ENCODE assay signal across 11 cellular contexts in the genomic region with DNA sequence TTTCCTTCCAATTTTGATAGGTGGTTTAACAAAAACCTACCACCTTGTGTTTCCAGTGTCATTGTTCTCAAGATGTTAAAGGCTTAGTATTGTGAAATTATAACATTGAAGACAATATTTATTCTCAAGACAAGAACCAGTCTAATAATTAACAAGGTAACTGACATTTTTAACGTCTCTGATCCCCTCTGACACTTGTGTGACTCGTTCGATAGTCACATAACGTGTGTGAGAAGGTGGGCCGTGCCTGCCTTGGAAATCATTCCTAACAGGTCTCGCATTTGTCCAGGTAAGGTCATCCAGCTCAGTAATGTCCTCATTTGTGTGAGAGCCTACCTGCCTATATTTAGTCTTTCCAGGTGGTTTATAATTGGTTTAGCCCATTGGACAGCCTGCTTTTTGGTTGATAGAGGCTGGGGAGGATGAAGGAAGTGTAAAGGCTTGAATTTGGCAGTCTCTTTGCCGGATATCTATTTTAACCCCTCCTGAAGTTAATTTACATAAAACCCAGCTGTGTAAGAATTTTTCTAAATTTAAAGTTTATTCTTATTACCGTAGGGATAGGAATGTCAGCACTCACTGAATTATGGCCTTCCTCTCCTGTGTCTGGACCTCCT.
DNase-seq lines count a peak whose midpoint lies in the region; ATAC-seq and TF ChIP-seq lines count a peak whose summit lies in the region.
"Had no signal": no experiment of that assay in that cellular context is flagged by ENCODE, and none has a peak within 500 bp of the region (broad histone marks: within the 10 kb centered on the region; RNA-seq: fewer than 3 reads in every experiment).

No MANE protein-coding gene starts in this region.

- TF ChIP-seq CTCF in endothelial cell (IDR thresholded peaks at IDR 0.05; ENCODE audit: unreplicated experiment) = no peak

- peak; percentile 49 for ATAC-seq in GM18502 (IDR thresholded peaks at IDR 0.05; ENCODE audit: poor library complexity, unreplicated experiment)
- peak; percentile 47 for ATAC-seq in GM21515 (IDR thresholded peaks at IDR 0.05; ENCODE audit: unreplicated experiment)
- ATAC-seq in HG03378 (IDR thresholded peaks at IDR 0.05; ENCODE audit: unreplicated experiment) = peak; percentile 48
- ATAC-seq: activated CD8-positive, alpha-beta T cell treated with anti-CD3 and anti-CD28 coated beads for 36 hours had no signal

- H3K27me3 Mint-ChIP-seq in endothelial cell (ENCODE audit: unreplicated experiment) = peaks cover 11% of the 10 kb centered on the region
- H3K27me3 Mint-ChIP-seq: activated CD8-positive, alpha-beta T cell treated with anti-CD3 and anti-CD28 coated beads for 36 hours had no signal

- no peak overlapping the region for H3K4me3 Mint-ChIP-seq in endothelial cell (ENCODE audit: unreplicated experiment)
- H3K4me3 Mint-ChIP-seq: activated CD8-positive, alpha-beta T cell treated with anti-CD3 and anti-CD28 coated beads for 36 hours had no signal

- H3K4me1 Mint-ChIP-seq in endothelial cell (ENCODE audit: unreplicated experiment) = peaks cover 73% of the 10 kb centered on the region

- DNase-seq in endothelial cell (ENCODE audit: low spot score) (no peak), SW 1271 (lab: John Stamatoyannopoulos, UW) (no peak), DMS153 treated with DMSO at 0.1 percent for 48 hours (lab: John Stamatoyannopoulos, UW; ENCODE audit: unreplicated experiment) (no peak), NCI-H446 treated with DMSO at 0.1 percent for 48 hours (lab: John Stamatoyannopoulos, UW) (no peak)
- no peak for DNase-seq in stimulated activated CD4-positive, alpha-beta T cell treated with anti-CD3 and anti-CD28 coated beads, Interleukin-2, amount 100 ng/mL, for 48 hours
- DNase-seq: activated CD8-positive, alpha-beta T cell treated with anti-CD3 and anti-CD28 coated beads for 36 hours; amniotic stem cell; NCI-H2029 had no signal

- H3K36me3 Mint-ChIP-seq in endothelial cell (ENCODE audit: low read depth, unreplicated experiment) = no peaks in the 10 kb centered on the region

- H3K27ac Mint-ChIP-seq in endothelial cell (ENCODE audit: unreplicated experiment) = peak overlapping the region; percentile 75
- H3K27ac Mint-ChIP-seq: activated CD8-positive, alpha-beta T cell treated with anti-CD3 and anti-CD28 coated beads for 36 hours had no signal

- H3K9me3 Mint-ChIP-seq in endothelial cell (ENCODE audit: unreplicated experiment) = no peaks in the 10 kb centered on the region
- H3K9me3 Mint-ChIP-seq: activated CD8-positive, alpha-beta T cell treated with anti-CD3 and anti-CD28 coated beads for 36 hours had no signal
